1 cellular context compared by ENCODE assay signal in genomic region chr16:3690470-3690918, GRCh38.
TF ChIP-seq lines count a peak whose summit lies in the region.

No MANE protein-coding gene starts in this region.

TF ChIP-seq in HepG2, 621 proteins besides CTCF, POLR2A, EP300 and RAD21 (continued from another document and continues in another):
- peak; percentile 89; the same call in 1 of the 2 replicates for TF ChIP-seq ZBTB4 (CRISPR knock-in tag; IDR thresholded peaks at IDR 0.05; ENCODE audit: borderline replicate concordance)
- TF ChIP-seq KDM5B (CRISPR knock-in tag; IDR thresholded peaks at IDR 0.05; ENCODE audit: borderline replicate concordance) = no peak
- peak; percentile 31; the same call in 1 of the 2 replicates for TF ChIP-seq RXRB (CRISPR knock-in tag; IDR thresholded peaks at IDR 0.05; ENCODE audit: borderline replicate concordance)
- 0 out of 2 replicates have a peak, but pooled peaks have one; percentile 15 for TF ChIP-seq IRF2 (CRISPR knock-in tag; IDR thresholded peaks at IDR 0.05)
- TF ChIP-seq ZFY (CRISPR knock-in tag; IDR thresholded peaks at IDR 0.05) = peak; percentile 16; the same call in 1 of the 2 replicates
- 0 out of 2 replicates have a peak, but pooled peaks have one; percentile 10 for TF ChIP-seq GABPB1 (CRISPR knock-in tag; IDR thresholded peaks at IDR 0.05)
- TF ChIP-seq ZNF724P (CRISPR knock-in tag; IDR thresholded peaks at IDR 0.05; ENCODE audit: borderline replicate concordance) = no peak
- TF ChIP-seq RARA (CRISPR knock-in tag; IDR thresholded peaks at IDR 0.05) = 0 out of 2 replicates have a peak, but pooled peaks have one; percentile 14
- TF ChIP-seq, protein P1, sequence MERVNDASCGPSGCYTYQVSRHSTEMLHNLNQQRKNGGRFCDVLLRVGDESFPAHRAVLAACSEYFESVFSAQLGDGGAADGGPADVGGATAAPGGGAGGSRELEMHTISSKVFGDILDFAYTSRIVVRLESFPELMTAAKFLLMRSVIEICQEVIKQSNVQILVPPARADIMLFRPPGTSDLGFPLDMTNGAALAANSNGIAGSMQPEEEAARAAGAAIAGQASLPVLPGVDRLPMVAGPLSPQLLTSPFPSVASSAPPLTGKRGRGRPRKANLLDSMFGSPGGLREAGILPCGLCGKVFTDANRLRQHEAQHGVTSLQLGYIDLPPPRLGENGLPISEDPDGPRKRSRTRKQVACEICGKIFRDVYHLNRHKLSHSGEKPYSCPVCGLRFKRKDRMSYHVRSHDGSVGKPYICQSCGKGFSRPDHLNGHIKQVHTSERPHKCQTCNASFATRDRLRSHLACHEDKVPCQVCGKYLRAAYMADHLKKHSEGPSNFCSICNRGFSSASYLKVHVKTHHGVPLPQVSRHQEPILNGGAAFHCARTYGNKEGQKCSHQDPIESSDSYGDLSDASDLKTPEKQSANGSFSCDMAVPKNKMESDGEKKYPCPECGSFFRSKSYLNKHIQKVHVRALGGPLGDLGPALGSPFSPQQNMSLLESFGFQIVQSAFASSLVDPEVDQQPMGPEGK (CRISPR knock-in tag; IDR thresholded peaks at IDR 0.05) = 0 out of 2 replicates have a peak, but pooled peaks have one; percentile 35
- TF ChIP-seq MYC (CRISPR knock-in tag; IDR thresholded peaks at IDR 0.05; ENCODE audit: borderline replicate concordance) = 0 out of 2 replicates have a peak, but pooled peaks have one; percentile 38
- TF ChIP-seq, protein P2, sequence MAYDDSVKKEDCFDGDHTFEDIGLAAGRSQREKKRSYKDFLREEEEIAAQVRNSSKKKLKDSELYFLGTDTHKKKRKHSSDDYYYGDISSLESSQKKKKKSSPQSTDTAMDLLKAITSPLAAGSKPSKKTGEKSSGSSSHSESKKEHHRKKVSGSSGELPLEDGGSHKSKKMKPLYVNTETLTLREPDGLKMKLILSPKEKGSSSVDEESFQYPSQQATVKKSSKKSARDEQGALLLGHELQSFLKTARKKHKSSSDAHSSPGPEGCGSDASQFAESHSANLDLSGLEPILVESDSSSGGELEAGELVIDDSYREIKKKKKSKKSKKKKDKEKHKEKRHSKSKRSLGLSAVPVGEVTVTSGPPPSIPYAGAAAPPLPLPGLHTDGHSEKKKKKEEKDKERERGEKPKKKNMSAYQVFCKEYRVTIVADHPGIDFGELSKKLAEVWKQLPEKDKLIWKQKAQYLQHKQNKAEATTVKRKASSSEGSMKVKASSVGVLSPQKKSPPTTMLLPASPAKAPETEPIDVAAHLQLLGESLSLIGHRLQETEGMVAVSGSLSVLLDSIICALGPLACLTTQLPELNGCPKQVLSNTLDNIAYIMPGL (CRISPR knock-in tag; IDR thresholded peaks at IDR 0.05; ENCODE audit: borderline replicate concordance in 1 of 2, low read depth in 1 of 2) = peak in 1 of 2 experiments; percentile 67; a peak in 2 of 4 replicates
- TF ChIP-seq, protein P3, sequence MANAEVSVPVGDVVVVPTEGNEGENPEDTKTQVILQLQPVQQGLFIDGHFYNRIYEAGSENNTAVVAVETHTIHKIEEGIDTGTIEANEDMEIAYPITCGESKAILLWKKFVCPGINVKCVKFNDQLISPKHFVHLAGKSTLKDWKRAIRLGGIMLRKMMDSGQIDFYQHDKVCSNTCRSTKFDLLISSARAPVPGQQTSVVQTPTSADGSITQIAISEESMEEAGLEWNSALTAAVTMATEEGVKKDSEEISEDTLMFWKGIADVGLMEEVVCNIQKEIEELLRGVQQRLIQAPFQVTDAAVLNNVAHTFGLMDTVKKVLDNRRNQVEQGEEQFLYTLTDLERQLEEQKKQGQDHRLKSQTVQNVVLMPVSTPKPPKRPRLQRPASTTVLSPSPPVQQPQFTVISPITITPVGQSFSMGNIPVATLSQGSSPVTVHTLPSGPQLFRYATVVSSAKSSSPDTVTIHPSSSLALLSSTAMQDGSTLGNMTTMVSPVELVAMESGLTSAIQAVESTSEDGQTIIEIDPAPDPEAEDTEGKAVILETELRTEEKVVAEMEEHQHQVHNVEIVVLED (CRISPR knock-in tag; IDR thresholded peaks at IDR 0.05; ENCODE audit: borderline replicate concordance) = peak; percentile 38; the same call in 1 of the 2 replicates
- TF ChIP-seq FOSL2 (CRISPR knock-in tag; IDR thresholded peaks at IDR 0.05) = peak; percentile 79
- no peak for TF ChIP-seq BORCS8-MEF2B (CRISPR knock-in tag; IDR thresholded peaks at IDR 0.05)
- 0 out of 2 replicates have a peak, but pooled peaks have one; percentile 24 for TF ChIP-seq ERF (CRISPR knock-in tag; IDR thresholded peaks at IDR 0.05)
- TF ChIP-seq SP4 (CRISPR knock-in tag; IDR thresholded peaks at IDR 0.05) = 0 out of 2 replicates have a peak, but pooled peaks have one; percentile 37
- peak; percentile 34; the same call in 1 of the 2 replicates for TF ChIP-seq ZGPAT (CRISPR knock-in tag; IDR thresholded peaks at IDR 0.05)
- 0 out of 4 replicates have a peak, but pooled peaks of 1 of the 2 experiments have one; percentile 1 for TF ChIP-seq MAFK (conservative IDR thresholded peaks at IDR 0.05 in 1 of 2, IDR thresholded peaks at IDR 0.05 in 1 of 2; ENCODE audit: low read length in 2 of 2)
- TF ChIP-seq PLRG1 (conservative IDR thresholded peaks at IDR 0.05) = no peak
- no peak for TF ChIP-seq ZNF766 (CRISPR knock-in tag; IDR thresholded peaks at IDR 0.05; ENCODE audit: borderline replicate concordance)
- 0 out of 2 replicates have a peak, but pooled peaks have one; percentile 35 for TF ChIP-seq ZNF430 (CRISPR knock-in tag; IDR thresholded peaks at IDR 0.05)
- TF ChIP-seq ARID3A (IDR thresholded peaks at IDR 0.05; ENCODE audit: low read depth, low read length) = peak; percentile 9; the same call in 1 of the 2 replicates
- 0 out of 2 replicates have a peak, but pooled peaks have one; percentile 52 for TF ChIP-seq AKAP8 (CRISPR knock-in tag; IDR thresholded peaks at IDR 0.05)
- TF ChIP-seq PBX2 (CRISPR knock-in tag; IDR thresholded peaks at IDR 0.05) = no peak
- TF ChIP-seq ZNF232 (CRISPR knock-in tag; IDR thresholded peaks at IDR 0.05; ENCODE audit: borderline replicate concordance) = 0 out of 2 replicates have a peak, but pooled peaks have one; percentile 25
- peak; percentile 56 for TF ChIP-seq RBM22 (optimal IDR thresholded peaks at IDR 0.05; ENCODE audit: low read length)
- TF ChIP-seq KLF9 (CRISPR knock-in tag; IDR thresholded peaks at IDR 0.05; ENCODE audit: low read depth) = no peak
- TF ChIP-seq PTBP1 (IDR thresholded peaks at IDR 0.05; ENCODE audit: low read depth, low read length, poor library complexity, severe bottlenecking) = no peak
- TF ChIP-seq, protein P4, sequence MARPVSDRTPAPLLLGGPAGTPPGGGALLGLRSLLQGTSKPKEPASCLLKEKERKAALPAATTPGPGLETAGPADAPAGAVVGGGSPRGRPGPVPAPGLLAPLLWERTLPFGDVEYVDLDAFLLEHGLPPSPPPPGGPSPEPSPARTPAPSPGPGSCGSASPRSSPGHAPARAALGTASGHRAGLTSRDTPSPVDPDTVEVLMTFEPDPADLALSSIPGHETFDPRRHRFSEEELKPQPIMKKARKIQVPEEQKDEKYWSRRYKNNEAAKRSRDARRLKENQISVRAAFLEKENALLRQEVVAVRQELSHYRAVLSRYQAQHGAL (CRISPR knock-in tag; IDR thresholded peaks at IDR 0.05; ENCODE audit: not compliant biosample characterization) = peak; percentile 49
- TF ChIP-seq ZNF7 (CRISPR knock-in tag; IDR thresholded peaks at IDR 0.05) = no peak
- TF ChIP-seq, protein P5, sequence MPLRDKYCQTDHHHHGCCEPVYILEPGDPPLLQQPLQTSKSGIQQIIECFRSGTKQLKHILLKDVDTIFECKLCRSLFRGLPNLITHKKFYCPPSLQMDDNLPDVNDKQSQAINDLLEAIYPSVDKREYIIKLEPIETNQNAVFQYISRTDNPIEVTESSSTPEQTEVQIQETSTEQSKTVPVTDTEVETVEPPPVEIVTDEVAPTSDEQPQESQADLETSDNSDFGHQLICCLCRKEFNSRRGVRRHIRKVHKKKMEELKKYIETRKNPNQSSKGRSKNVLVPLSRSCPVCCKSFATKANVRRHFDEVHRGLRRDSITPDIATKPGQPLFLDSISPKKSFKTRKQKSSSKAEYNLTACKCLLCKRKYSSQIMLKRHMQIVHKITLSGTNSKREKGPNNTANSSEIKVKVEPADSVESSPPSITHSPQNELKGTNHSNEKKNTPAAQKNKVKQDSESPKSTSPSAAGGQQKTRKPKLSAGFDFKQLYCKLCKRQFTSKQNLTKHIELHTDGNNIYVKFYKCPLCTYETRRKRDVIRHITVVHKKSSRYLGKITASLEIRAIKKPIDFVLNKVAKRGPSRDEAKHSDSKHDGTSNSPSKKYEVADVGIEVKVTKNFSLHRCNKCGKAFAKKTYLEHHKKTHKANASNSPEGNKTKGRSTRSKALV (CRISPR knock-in tag; IDR thresholded peaks at IDR 0.05) = 0 out of 2 replicates have a peak, but pooled peaks have one; percentile 53
- TF ChIP-seq RFXAP (CRISPR knock-in tag; IDR thresholded peaks at IDR 0.05; ENCODE audit: borderline replicate concordance) = peak; percentile 32; the same call in 1 of the 2 replicates
- peak; percentile 38; the same call in 1 of the 2 replicates for TF ChIP-seq HNF1B (CRISPR knock-in tag; IDR thresholded peaks at IDR 0.05)
